Comparison of ENCODE assay signal across 1 cellular context in genomic region chr17:82494236-82495055, GRCh38.
A peak's percentile ranks its signal among the peaks of the same experiment; 100 is the strongest.
TF ChIP-seq lines count a peak whose summit lies in the region.

No MANE protein-coding gene starts in this region.

TF ChIP-seq in H1, 55 proteins besides CTCF, POLR2A, EP300 and RAD21:
- TF ChIP-seq SP4 (IDR thresholded peaks at IDR 0.05; ENCODE audit: low read length) (peak; percentile 59; the same call in 1 of the 2 replicates), SAP30 (IDR thresholded peaks at IDR 0.05; ENCODE audit: insufficient read depth, insufficient replicate concordance, low read length) (peak; percentile 73), ATF2 (IDR thresholded peaks at IDR 0.05; ENCODE audit: low read length) (peak; percentile 61; the same call in 1 of the 2 replicates), ASH2L (IDR thresholded peaks at IDR 0.05; ENCODE audit: low read length) (no peak), CBX5 (IDR thresholded peaks at IDR 0.05; ENCODE audit: low read depth, low read length) (no peak), RXRA (IDR thresholded peaks at IDR 0.05; ENCODE audit: insufficient read depth, low read depth, low read length) (0 out of 2 replicates have a peak, but pooled peaks have one; percentile 39), NRF1 (IDR thresholded peaks at IDR 0.05; ENCODE audit: low read depth, low read length) (peak; percentile 42; the same call in 1 of the 2 replicates), SP1 (IDR thresholded peaks at IDR 0.05; ENCODE audit: low read depth, low read length) (0 out of 2 replicates have a peak, but pooled peaks have one; percentile 35), ZNF274 (IDR thresholded peaks at IDR 0.05; ENCODE audit: borderline replicate concordance, extremely low read depth, low read length) (no peak), SIN3A (conservative IDR thresholded peaks at IDR 0.05 in 1 of 2, IDR thresholded peaks at IDR 0.05 in 1 of 2; ENCODE audit: low read depth in 1 of 2, low read length in 2 of 2) (peak in 1 of 2 experiments; percentile 58; a peak in 2 of 4 replicates), CEBPB (IDR thresholded peaks at IDR 0.05; ENCODE audit: low read depth, low read length) (peak; percentile 43; the same call in 1 of the 2 replicates), EZH2 (IDR thresholded peaks at IDR 0.05; ENCODE audit: low read depth, low read length, severe bottlenecking) (no peak), TAF1 (IDR thresholded peaks at IDR 0.05; ENCODE audit: low read depth, low read length) (peak; percentile 56; the same call in 1 of the 2 replicates), RFX5 (IDR thresholded peaks at IDR 0.05; ENCODE audit: borderline replicate concordance, low read depth, low read length) (no peak), TBP (IDR thresholded peaks at IDR 0.05; ENCODE audit: low read depth, low read length) (peak; percentile 100), JUN (IDR thresholded peaks at IDR 0.05; ENCODE audit: low read depth, low read length) (no peak), HDAC2 (IDR thresholded peaks at IDR 0.05; ENCODE audit: borderline replicate concordance in 1 of 2, low read depth in 2 of 2, low read length in 2 of 2) (no peak), TAF7 (optimal IDR thresholded peaks at IDR 0.05; ENCODE audit: borderline replicate concordance, low read depth, low read length) (peak; percentile 47), CHD2 (IDR thresholded peaks at IDR 0.05; ENCODE audit: low read length) (peak; percentile 30; the same call in 1 of the 2 replicates), HDAC6 (IDR thresholded peaks at IDR 0.05; ENCODE audit: low read depth, low read length) (no peak), GTF2F1 (IDR thresholded peaks at IDR 0.05; ENCODE audit: borderline replicate concordance, low read depth, low read length) (no peak), NANOG (IDR thresholded peaks at IDR 0.05; ENCODE audit: insufficient read depth, low read depth, low read length, poor library complexity, severe bottlenecking) (peak; percentile 19), KDM1A (IDR thresholded peaks at IDR 0.05; ENCODE audit: borderline replicate concordance, low read length) (peak; percentile 6; the same call in 1 of the 2 replicates), SRF (IDR thresholded peaks at IDR 0.05; ENCODE audit: low read depth, low read length) (no peak), CHD7 (IDR thresholded peaks at IDR 0.05; ENCODE audit: insufficient replicate concordance, low read length) (no peak), MAX (IDR thresholded peaks at IDR 0.05) (peak; percentile 92), KDM4A (IDR thresholded peaks at IDR 0.05; ENCODE audit: low read depth, low read length, severe bottlenecking) (peak; percentile 20), EGR1 (IDR thresholded peaks at IDR 0.05; ENCODE audit: borderline replicate concordance, low read depth, low read length) (no peak), GABPA (IDR thresholded peaks at IDR 0.05; ENCODE audit: borderline replicate concordance, insufficient read depth, low read length) (peak; percentile 54; the same call in 1 of the 2 replicates), KDM5A (IDR thresholded peaks at IDR 0.05; ENCODE audit: low read length) (no peak), FOSL1 (IDR thresholded peaks at IDR 0.05; ENCODE audit: insufficient read depth, low read depth, low read length) (no peak), JUND (IDR thresholded peaks at IDR 0.05; ENCODE audit: low read length) (no peak), E2F6 (IDR thresholded peaks at IDR 0.05) (no peak; the same call in 1 of the 2 replicates), BRCA1 (IDR thresholded peaks at IDR 0.05; ENCODE audit: low read depth, low read length) (no peak), RBBP5 (IDR thresholded peaks at IDR 0.05; ENCODE audit: borderline replicate concordance, low read depth, low read length) (0 out of 2 replicates have a peak, but pooled peaks have one; percentile 44), MAFK (IDR thresholded peaks at IDR 0.05; ENCODE audit: low read depth, low read length) (peak; percentile 88; the same call in 1 of the 2 replicates), CBX8 (IDR thresholded peaks at IDR 0.05; ENCODE audit: borderline replicate concordance, low read depth, low read length) (no peak), ATF3 (IDR thresholded peaks at IDR 0.05; ENCODE audit: insufficient read depth, low read depth, low read length) (no peak; the same call in 1 of the 2 replicates), PHF8 (conservative IDR thresholded peaks at IDR 0.05; ENCODE audit: low read depth, low read length) (no peak), CTBP2 (IDR thresholded peaks at IDR 0.05; ENCODE audit: borderline replicate concordance, insufficient read depth, insufficient read length, low read length) (no peak), TCF12 (IDR thresholded peaks at IDR 0.05; ENCODE audit: low read depth, low read length) (0 out of 2 replicates have a peak, but pooled peaks have one; percentile 31), CREB1 (IDR thresholded peaks at IDR 0.05) (peak; percentile 44; the same call in 1 of the 2 replicates), BACH1 (IDR thresholded peaks at IDR 0.05; ENCODE audit: low read length) (no peak), SIRT6 (IDR thresholded peaks at IDR 0.05; ENCODE audit: low read length) (no peak), POU5F1 (IDR thresholded peaks at IDR 0.05; ENCODE audit: low read depth, low read length) (no peak), TEAD4 (IDR thresholded peaks at IDR 0.05; ENCODE audit: low read depth, low read length) (peak; percentile 83)
